ENCODE assay signal across 8 cellular contexts in genomic region chr17:64218066-64218465, GRCh38. TPM values are rescaled to one million over a fixed set of nuclear protein-coding genes. Genes with fewer than 3 reads are reported as not detected.
DNase-seq lines count a peak whose midpoint lies in the region; ATAC-seq and FAIRE-seq lines count a peak whose summit lies in the region.
"Had no signal": no experiment of that assay in that cellular context is flagged by ENCODE, and none has a peak within 500 bp of the region (broad histone marks: within the 10 kb centered on the region; RNA-seq: fewer than 3 reads in every experiment).

No MANE protein-coding gene starts in this region.

- H3K27me3 Mint-ChIP-seq in activated naive CD4-positive, alpha-beta T cell treated with anti-CD3 and anti-CD28 coated beads for 36 hours (ENCODE audit: low read depth), result no peaks in the 10 kb centered on the region
- H3K27me3 Mint-ChIP-seq in activated T-helper 2 cell treated with anti-CD3 and anti-CD28 coated beads, Interferon-gamma antibody, Interleukin-2, Interleukin-4, amounts not matched to agents 10 μg/mL and 5 μg/mL and 100 μg/mL, durations not matched to agents 14 hours and 24 hours and 36 hours (ENCODE audit: low read depth), result no peaks in the 10 kb centered on the region

- intact Hi-C loops in activated naive CD4-positive, alpha-beta T cell treated with anti-CD3 and anti-CD28 coated beads for 36 hours (cut with micrococcal nuclease), result loop anchor here (1.0 to 5.0 kb wide), 3 partner anchors 20 to 64 kb away; partner anchors contain the start of gene TEX2
- intact Hi-C loops in activated T-helper 2 cell treated with anti-CD3 and anti-CD28 coated beads, Interferon-gamma antibody, Interleukin-2, Interleukin-4, amounts not matched to agents 10 μg/mL and 5 μg/mL and 100 μg/mL, durations not matched to agents 14 hours and 24 hours and 36 hours (cut with micrococcal nuclease), result loop anchor here (1.0 to 5.0 kb wide), 2 partner anchors 18 to 71 kb away; no protein-coding TSS in a partner anchor

- H3K4me3 Mint-ChIP-seq in activated naive CD4-positive, alpha-beta T cell treated with anti-CD3 and anti-CD28 coated beads for 36 hours, result no peak overlapping the region
- H3K4me3 Mint-ChIP-seq in activated T-helper 2 cell treated with anti-CD3 and anti-CD28 coated beads, Interferon-gamma antibody, Interleukin-2, Interleukin-4, amounts not matched to agents 10 μg/mL and 5 μg/mL and 100 μg/mL, durations not matched to agents 14 hours and 24 hours and 36 hours (ENCODE audit: low read depth), result no peak overlapping the region

- no peaks in the 10 kb centered on the region for H3K9me3 Mint-ChIP-seq in activated naive CD4-positive, alpha-beta T cell treated with anti-CD3 and anti-CD28 coated beads for 36 hours
- no peaks in the 10 kb centered on the region for H3K9me3 Mint-ChIP-seq in activated T-helper 2 cell treated with anti-CD3 and anti-CD28 coated beads, Interferon-gamma antibody, Interleukin-2, Interleukin-4, amounts not matched to agents 10 μg/mL and 5 μg/mL and 100 μg/mL, durations not matched to agents 14 hours and 24 hours and 36 hours

- no peak overlapping the region for H3K27ac Mint-ChIP-seq in activated naive CD4-positive, alpha-beta T cell treated with anti-CD3 and anti-CD28 coated beads for 36 hours
- H3K27ac Mint-ChIP-seq in activated T-helper 2 cell treated with anti-CD3 and anti-CD28 coated beads, Interferon-gamma antibody, Interleukin-2, Interleukin-4, amounts not matched to agents 10 μg/mL and 5 μg/mL and 100 μg/mL, durations not matched to agents 14 hours and 24 hours and 36 hours, result no peak overlapping the region

- CTCF ChIA-PET in activated naive CD4-positive, alpha-beta T cell treated with anti-CD3 and anti-CD28 coated beads for 36 hours (lab: Charles Lee), result interaction anchor here (0.6 to 2.0 kb wide), 4 partner anchors 62 to 225 kb away, joined by 3 to 11 read pairs (median 4); no protein-coding TSS in a partner anchor

- H3K36me3 Mint-ChIP-seq in activated naive CD4-positive, alpha-beta T cell treated with anti-CD3 and anti-CD28 coated beads for 36 hours (ENCODE audit: low read depth), result peaks cover 12% of the 10 kb centered on the region
- peaks cover 12% of the 10 kb centered on the region for H3K36me3 Mint-ChIP-seq in activated T-helper 2 cell treated with anti-CD3 and anti-CD28 coated beads, Interferon-gamma antibody, Interleukin-2, Interleukin-4, amounts not matched to agents 10 μg/mL and 5 μg/mL and 100 μg/mL, durations not matched to agents 14 hours and 24 hours and 36 hours (ENCODE audit: low read depth)

- peak; percentile 39 for DNase-seq in GM19239 (ENCODE audit: insufficient read length, low spot score)
- peak; percentile 67 for DNase-seq in activated naive CD4-positive, alpha-beta T cell treated with anti-CD3 and anti-CD28 coated beads for 36 hours
- peak; percentile 31 for DNase-seq in stimulated activated CD4-positive, alpha-beta T cell treated with anti-CD3 and anti-CD28 coated beads, Interleukin-4, amount 100 ng/mL, for 1 hour
- DNase-seq in activated T-helper 2 cell treated with anti-CD3 and anti-CD28 coated beads, Interferon-gamma antibody, Interleukin-2, Interleukin-4, amounts not matched to agents 10 μg/mL and 5 μg/mL and 100 μg/mL, durations not matched to agents 14 hours and 24 hours and 36 hours (ENCODE audit: low spot score), result no peak
- DNase-seq in amygdala (lab: John Stamatoyannopoulos, UW), result no peak
- DNase-seq: amniotic stem cell had no signal

- peak; percentile 69 for ATAC-seq in HG02973 (IDR thresholded peaks at IDR 0.05; ENCODE audit: unreplicated experiment)
- ATAC-seq in GM21825 (IDR thresholded peaks at IDR 0.05; ENCODE audit: unreplicated experiment), result no peak

- peaks cover 33% of the 10 kb centered on the region for H3K4me1 Mint-ChIP-seq in activated naive CD4-positive, alpha-beta T cell treated with anti-CD3 and anti-CD28 coated beads for 36 hours (ENCODE audit: low read depth)
- H3K4me1 Mint-ChIP-seq in activated T-helper 2 cell treated with anti-CD3 and anti-CD28 coated beads, Interferon-gamma antibody, Interleukin-2, Interleukin-4, amounts not matched to agents 10 μg/mL and 5 μg/mL and 100 μg/mL, durations not matched to agents 14 hours and 24 hours and 36 hours (ENCODE audit: low read depth), result peaks cover 16% of the 10 kb centered on the region

- no peak for FAIRE-seq in GM19239 (lab: Jason Lieb, UNC)

RNA-seq across cellular contexts. Expression of gene TEX2, which starts 45.0 kb away (rescaled TPM):
- 10 to 100 TPM in 1 of 2 experiments, 1 to 10 TPM in 1; 9.2 to 10.6 TPM for total RNA-seq in activated naive CD4-positive, alpha-beta T cell treated with anti-CD3 and anti-CD28 coated beads for 36 hours
- 20.7 and 22.0 TPM in 2 replicates for total RNA-seq in activated T-helper 2 cell treated with anti-CD3 and anti-CD28 coated beads, Interferon-gamma antibody, Interleukin-2, Interleukin-4, amounts not matched to agents 10 μg/mL and 5 μg/mL and 100 μg/mL, durations not matched to agents 14 hours and 24 hours and 36 hours

Comparison
In these comparisons a context has a peak if more than half of its experiments do, and no peak if none do; other contexts are left out.
1. DNase-seq: peak in GM19239 (single experiment), activated naive CD4-positive, alpha-beta T cell treated with anti-CD3 and anti-CD28 coated beads for 36 hours (single experiment) and stimulated activated CD4-positive, alpha-beta T cell treated with anti-CD3 and anti-CD28 coated beads, Interleukin-4, amount 100 ng/mL, for 1 hour (single experiment); none in activated T-helper 2 cell treated with anti-CD3 and anti-CD28 coated beads, Interferon-gamma antibody, Interleukin-2, Interleukin-4, amounts not matched to agents 10 μg/mL and 5 μg/mL and 100 μg/mL, durations not matched to agents 14 hours and 24 hours and 36 hours (single experiment) and amygdala (0 of 56).